Comparison of ENCODE assay signal across 20 cellular contexts in genomic region chr20:3326779-3327521, GRCh38.
DNase-seq lines count a peak whose midpoint lies in the region; ATAC-seq and TF ChIP-seq lines count a peak whose summit lies in the region.
"Had no signal": no experiment of that assay in that cellular context is flagged by ENCODE, and none has a peak within 500 bp of the region (broad histone marks: within the 10 kb centered on the region; RNA-seq: fewer than 3 reads in every experiment).

No MANE protein-coding gene starts in this region.

- H3K36me3 ChIP-seq in CD4-positive, alpha-beta memory T cell (ENCODE audit: insufficient read depth, low read length): peaks cover under 1% of the 10 kb centered on the region
- H3K36me3 ChIP-seq in cardiac muscle cell (peaks cover 13% of the 10 kb centered on the region), lower lobe of right lung (peaks cover 80% of the 10 kb centered on the region), tibial artery (peaks cover 33 to 93% (median 69%) of the 10 kb centered on the region in 3 donors)
- H3K36me3 ChIP-seq: MG63 had no signal

- H3K27me3 ChIP-seq in CD4-positive, alpha-beta memory T cell (ENCODE audit: insufficient read depth, low read length): no peaks in the 10 kb centered on the region
- no peaks in the 10 kb centered on the region for H3K27me3 ChIP-seq in cardiac muscle cell
- H3K27me3 ChIP-seq in lower lobe of right lung (ENCODE audit: low read depth): no peaks in the 10 kb centered on the region
- no peaks in the 10 kb centered on the region for H3K27me3 ChIP-seq in tibial artery
- H3K27me3 ChIP-seq: BLaER1, MG63, SJSA1 had no signal

- CTCF ChIA-PET in CD4-positive, alpha-beta memory T cell (lab: Charles Lee; ENCODE audit: partially characterized antibody): no interaction called here

- H3K9me3 ChIP-seq in CD4-positive, alpha-beta memory T cell (ENCODE audit: control insufficient read depth in 1 of 2, low read length in 2 of 2): no peaks in the 10 kb centered on the region
- H3K9me3 ChIP-seq in cardiac muscle cell (ENCODE audit: low read depth) (no peaks in the 10 kb centered on the region), lower lobe of right lung (no peaks in the 10 kb centered on the region), tibial artery (no peaks in the 10 kb centered on the region)
- H3K9me3 ChIP-seq: BLaER1, MG63, SJSA1 had no signal

- H3K4me1 ChIP-seq in CD4-positive, alpha-beta memory T cell (ENCODE audit: insufficient read depth, low read length): peaks cover 24% of the 10 kb centered on the region
- no peaks in the 10 kb centered on the region for H3K4me1 ChIP-seq in cardiac muscle cell (ENCODE audit: low read depth)
- H3K4me1 ChIP-seq in lower lobe of right lung: peaks cover 3% of the 10 kb centered on the region
- H3K4me1 ChIP-seq in tibial artery: no peaks in the 10 kb centered on the region
- H3K4me1 ChIP-seq: BLaER1, SJSA1 had no signal

- no peak overlapping the region for H3K4me3 ChIP-seq in CD4-positive, alpha-beta memory T cell (ENCODE audit: low read length in 2 of 2)
- no peak overlapping the region for H3K4me3 ChIP-seq in cardiac muscle cell
- H3K4me3 ChIP-seq in lower lobe of right lung: no peak overlapping the region
- no peak overlapping the region for H3K4me3 ChIP-seq in tibial artery
- H3K4me3 ChIP-seq: BLaER1, MG63, PC-9, SJSA1 had no signal

- H3K4me3 Mint-ChIP-seq in CD4-positive, alpha-beta memory T cell: no peak overlapping the region
- H3K4me3 Mint-ChIP-seq: H9, IgD-negative memory B cell had no signal

- ATAC-seq in lower lobe of right lung (peak; percentile 89 to 91), GM19351 (IDR thresholded peaks at IDR 0.05; ENCODE audit: unreplicated experiment) (no peak)

- H3K27ac ChIP-seq in CD4-positive, alpha-beta memory T cell (ENCODE audit: low read depth, low read length): no peak overlapping the region
- H3K27ac ChIP-seq in cardiac muscle cell (no peak overlapping the region), lower lobe of right lung (peak overlapping the region; percentile 31), tibial artery (no peak overlapping the region)
- H3K27ac ChIP-seq: BLaER1, PC-9, RWPE1, SJSA1 had no signal

- H3K27ac Mint-ChIP-seq in CD4-positive, alpha-beta memory T cell: peak overlapping the region in 4 of 7 donors; percentile 58 to 72 (median 70)
- H3K27ac Mint-ChIP-seq: IgD-negative memory B cell had no signal

- DNase-seq in CD4-positive, alpha-beta memory T cell: no peak
- DNase-seq in astrocyte of the hippocampus (ENCODE audit: low read depth, low spot score): peak; percentile 57
- peak; percentile 9 to 47 for DNase-seq in cardiac muscle cell (ENCODE audit: low read depth in 1 of 2, low spot score in 1 of 2)
- DNase-seq in lower lobe of right lung: no peak
- DNase-seq in stimulated activated CD8-positive, alpha-beta memory T cell treated with anti-CD3 and anti-CD28 coated beads, Interleukin-4, amount 100 ng/mL, for 48 hours: no peak
- DNase-seq in T-helper 9 cell: no peak
- no peak for DNase-seq in tibial artery
- DNase-seq: H9, Karpas-422, MG63, NCI-H1092, NCI-H1436 treated with DMSO at 0.1 percent for 48 hours, NCI-H2029, NCI-H526, PC-9 had no signal

- peaks cover 18 to 41% (median 34%) of the 10 kb centered on the region in 4 donors for H3K4me1 Mint-ChIP-seq in CD4-positive, alpha-beta memory T cell
- H3K4me1 Mint-ChIP-seq: H9, IgD-negative memory B cell had no signal

- peaks cover 18 to 21% of the 10 kb centered on the region in 2 donors for H3K36me3 Mint-ChIP-seq in CD4-positive, alpha-beta memory T cell

- no peaks in the 10 kb centered on the region for H3K9me3 Mint-ChIP-seq in CD4-positive, alpha-beta memory T cell
- H3K9me3 Mint-ChIP-seq: H9, IgD-negative memory B cell had no signal

- POLR2A ChIA-PET in CD4-positive, alpha-beta memory T cell (lab: Charles Lee; ENCODE audit: partially characterized antibody): no interaction called here

- intact Hi-C loops in CD4-positive, alpha-beta memory T cell (cut with micrococcal nuclease): no loop called here
- intact Hi-C loops in lower lobe of right lung (cut with DNase I): no loop called here
- intact Hi-C loops in tibial artery (cut with DNase I; ENCODE audit: low total_unique reads): no loop called here

- TF ChIP-seq CTCF in cardiac muscle cell (IDR thresholded peaks at IDR 0.05; ENCODE audit: low read depth, low read length): no peak
- TF ChIP-seq CTCF in lower lobe of right lung (IDR thresholded peaks at IDR 0.05): no peak
- no peak for TF ChIP-seq CTCF in tibial artery (IDR thresholded peaks at IDR 0.05)

- no peaks in the 10 kb centered on the region for H3K27me3 Mint-ChIP-seq in CD4-positive, alpha-beta memory T cell
- H3K27me3 Mint-ChIP-seq: IgD-negative memory B cell had no signal

Comparison
In these comparisons a context has a peak if more than half of its experiments do, and no peak if none do; other contexts are left out.
1. DNase-seq: peak in astrocyte of the hippocampus (single experiment) and cardiac muscle cell (2 of 2); none in CD4-positive, alpha-beta memory T cell (0 of 5), lower lobe of right lung (single experiment), stimulated activated CD8-positive, alpha-beta memory T cell treated with anti-CD3 and anti-CD28 coated beads, Interleukin-4, amount 100 ng/mL, for 48 hours (single experiment), T-helper 9 cell (single experiment) and tibial artery (0 of 2).